ENCODE assay signal across 8 cellular contexts in the genomic region with DNA sequence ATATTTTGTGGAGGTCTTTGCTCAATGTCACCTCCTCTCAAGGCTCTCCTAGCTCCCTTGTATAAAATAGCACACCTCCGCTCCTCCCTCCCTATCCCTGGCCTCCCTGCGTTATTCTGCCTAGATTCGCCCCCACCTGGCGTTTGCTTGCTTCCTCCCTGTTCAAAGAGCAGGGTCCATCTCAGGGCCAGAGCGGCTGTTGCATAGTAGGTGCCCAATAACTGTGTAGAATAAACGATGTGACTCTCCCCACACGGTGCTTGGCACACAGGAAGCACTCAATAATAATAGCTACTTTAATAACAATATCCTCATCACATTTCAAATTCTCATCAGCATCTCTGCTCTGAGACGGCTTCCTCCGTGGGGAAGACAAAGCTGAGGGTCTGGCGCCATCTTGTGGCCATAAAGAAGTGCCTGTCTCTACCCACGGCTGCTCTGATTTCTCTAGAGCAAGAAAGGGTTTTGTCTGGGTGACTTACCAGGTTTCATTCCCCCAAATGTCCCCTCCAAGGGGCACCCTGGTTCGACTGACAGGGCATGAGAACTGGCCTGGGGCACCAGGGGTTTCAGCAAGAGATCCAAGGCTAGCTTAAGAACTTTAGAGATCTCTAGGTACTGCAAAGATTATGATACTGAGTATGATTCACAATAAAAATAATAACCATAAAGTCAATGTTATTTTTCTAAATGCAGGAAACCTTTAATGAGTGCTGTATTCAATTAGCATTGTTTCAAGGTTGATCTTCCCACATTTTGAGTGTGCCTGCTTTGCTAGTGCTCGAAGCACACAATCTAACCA. TPM values are rescaled to one million over a fixed set of nuclear protein-coding genes. Genes with fewer than 3 reads are reported as not detected.
DNase-seq lines count a peak whose midpoint lies in the region; ATAC-seq and TF ChIP-seq lines count a peak whose summit lies in the region.

No MANE protein-coding gene starts in this region.

- peak; percentile 38 for ATAC-seq in CD4-positive, CD25-positive, alpha-beta regulatory T cell (ENCODE audit: low read depth in 2 of 2)
- ATAC-seq in GM18511 (IDR thresholded peaks at IDR 0.05; ENCODE audit: unreplicated experiment): no peak

- H3K4me1 ChIP-seq in CD4-positive, CD25-positive, alpha-beta regulatory T cell (ENCODE audit: control insufficient read depth, insufficient read depth, low read length, poor library complexity, severe bottlenecking): peaks cover 15% of the 10 kb centered on the region
- no peaks in the 10 kb centered on the region for H3K4me1 ChIP-seq in endodermal cell (ENCODE audit: control insufficient read depth, insufficient read depth, low read length)

- H3K27me3 Mint-ChIP-seq in CD4-positive, CD25-positive, alpha-beta regulatory T cell: peaks cover 8% of the 10 kb centered on the region
- no peaks in the 10 kb centered on the region for H3K27me3 Mint-ChIP-seq in endodermal cell (ENCODE audit: insufficient read depth)

- no peaks in the 10 kb centered on the region for H3K36me3 Mint-ChIP-seq in CD4-positive, CD25-positive, alpha-beta regulatory T cell
- peaks cover 24% of the 10 kb centered on the region for H3K36me3 Mint-ChIP-seq in endodermal cell (ENCODE audit: low read depth)

- 34 to 42% methylated on average over 10 to 13 of the region's 13 CpGs for WGBS in endodermal cell (ENCODE audit: insufficient coverage in 1 of 2, insufficient read length in 1 of 2), 2 experiments

- H3K4me3 Mint-ChIP-seq in CD4-positive, CD25-positive, alpha-beta regulatory T cell: peak overlapping the region in 1 of 4 donors; percentile 17
- no peak overlapping the region for H3K4me3 Mint-ChIP-seq in endodermal cell

- TF ChIP-seq CTCF in endodermal cell (conservative IDR thresholded peaks at IDR 0.05): peak; percentile 99

- peaks cover 0 to 2% (median 0%) of the 10 kb centered on the region in 7 donors for H3K9me3 Mint-ChIP-seq in CD4-positive, CD25-positive, alpha-beta regulatory T cell
- H3K9me3 Mint-ChIP-seq in endodermal cell: no peaks in the 10 kb centered on the region

- no peak overlapping the region for H3K9ac ChIP-seq in endodermal cell (ENCODE audit: extremely low read depth, low read length, poor library complexity, severe bottlenecking)

- H3K4me1 Mint-ChIP-seq in CD4-positive, CD25-positive, alpha-beta regulatory T cell: peaks cover 0 to 24% (median 16%) of the 10 kb centered on the region in 4 donors
- H3K4me1 Mint-ChIP-seq in endodermal cell: peaks cover 11% of the 10 kb centered on the region

- H3K27me3 ChIP-seq in CD4-positive, CD25-positive, alpha-beta regulatory T cell (ENCODE audit: control insufficient read depth, insufficient read depth, low read length): no peaks in the 10 kb centered on the region
- no peaks in the 10 kb centered on the region for H3K27me3 ChIP-seq in endodermal cell (ENCODE audit: control insufficient read depth, insufficient read depth, low read length, poor library complexity, severe bottlenecking)

- H3K9me3 ChIP-seq in CD4-positive, CD25-positive, alpha-beta regulatory T cell (ENCODE audit: control insufficient read depth in 2 of 2, low read length in 2 of 2): no peaks in the 10 kb centered on the region
- no peaks in the 10 kb centered on the region for H3K9me3 ChIP-seq in endodermal cell (ENCODE audit: control insufficient read depth, low read length)

- DNase-seq in CD4-positive, CD25-positive, alpha-beta regulatory T cell: peak; percentile 57 to 83 (median 72)
- DNase-seq in HK-2 (ENCODE audit: unreplicated experiment) (peak; percentile 49), NOMO-1 (lab: John Stamatoyannopoulos, UW; ENCODE audit: unreplicated experiment in 2 of 2) (peak; percentile 22 to 78), endodermal cell (peak; percentile 87), midbrain (lab: John Stamatoyannopoulos, UW) (peak; percentile 86)
- peak; percentile 86 for DNase-seq in activated CD8-positive, alpha-beta memory T cell treated with anti-CD3 and anti-CD28 coated beads for 24 hours
- peak; percentile 42 to 60 for DNase-seq in stimulated activated CD8-positive, alpha-beta memory T cell treated with anti-CD3 and anti-CD28 coated beads, Interleukin-4, amount 100 ng/mL, for 1 hour (ENCODE audit: low read depth in 2 of 2, low spot score in 1 of 2)

- no peak overlapping the region for H3K4me3 ChIP-seq in CD4-positive, CD25-positive, alpha-beta regulatory T cell (ENCODE audit: low read depth, low read length)
- H3K4me3 ChIP-seq in endodermal cell (ENCODE audit: low read length): no peak overlapping the region

- H3K27ac ChIP-seq in CD4-positive, CD25-positive, alpha-beta regulatory T cell (ENCODE audit: insufficient read depth, low read length, poor library complexity, severe bottlenecking): no peak overlapping the region
- H3K27ac ChIP-seq in endodermal cell (ENCODE audit: low read depth, low read length): no peak overlapping the region

- H3K36me3 ChIP-seq in CD4-positive, CD25-positive, alpha-beta regulatory T cell (ENCODE audit: control insufficient read depth, insufficient read depth, low read length): no peaks in the 10 kb centered on the region
- peaks cover 23% of the 10 kb centered on the region for H3K36me3 ChIP-seq in endodermal cell (ENCODE audit: control insufficient read depth, insufficient read depth, low read length)

- no peak overlapping the region for H3K27ac Mint-ChIP-seq in CD4-positive, CD25-positive, alpha-beta regulatory T cell
- peak overlapping the region; percentile 68 for H3K27ac Mint-ChIP-seq in endodermal cell

RNA-seq across cellular contexts. Expression of a gene that starts 16.1 kb away (rescaled TPM):
- not detected for total RNA-seq in CD4-positive, CD25-positive, alpha-beta regulatory T cell
- not detected for polyA plus RNA-seq in CD4-positive, CD25-positive, alpha-beta regulatory T cell
- total RNA-seq in endodermal cell: 100 to 1,000 TPM; 122 to 133 TPM
- 170 TPM for polyA plus RNA-seq in endodermal cell (2013, experiment 1 of 2)
- 168 TPM for polyA plus RNA-seq in endodermal cell (2013, experiment 2 of 2)

RNA-seq across cellular contexts. Expression of a gene that starts 52.9 kb away (rescaled TPM):
- total RNA-seq in CD4-positive, CD25-positive, alpha-beta regulatory T cell: not detected
- polyA plus RNA-seq in CD4-positive, CD25-positive, alpha-beta regulatory T cell: not detected
- total RNA-seq in endodermal cell: under 1 TPM; 0.33 to 0.55 TPM
- polyA plus RNA-seq in endodermal cell (2013, experiment 1 of 2): 5.5 TPM
- polyA plus RNA-seq in endodermal cell (2013, experiment 2 of 2): 4.3 TPM

Comparison
In these comparisons a context has a peak if more than half of its experiments do, and no peak if none do; other contexts are left out.
1. RNA of a gene that starts 16.1 kb away (total RNA-seq): 122 to 133 TPM in endodermal cell; not detected in CD4-positive, CD25-positive, alpha-beta regulatory T cell (single experiment); every median in the first group is over 100 times any median in the second.
2. Peak in every context shown above with its lines, with median percentiles within 50 percentile points of each other: DNase-seq.